In genomic region chr12:48736456-48736855, GRCh38 we compare ENCODE assay signal across 36 cellular contexts. TPM values are rescaled to one million over a fixed set of nuclear protein-coding genes. Genes with fewer than 3 reads are reported as not detected.
"Had no signal": no experiment of that assay in that cellular context is flagged by ENCODE, and none has a peak within 500 bp of the region (broad histone marks: within the 10 kb centered on the region; RNA-seq: fewer than 3 reads in every experiment).

No MANE protein-coding gene starts in this region.

- H3K4me3 Mint-ChIP-seq: activated B cell treated with CpG ODN at 0.5 μM for 24 hours; activated CD4-positive, alpha-beta memory T cell treated with anti-CD3 and anti-CD28 coated beads for 36 hours; activated CD4-positive, alpha-beta T cell treated with anti-CD3 and anti-CD28 coated beads, Interleukin-2, amount 10 ng/mL, durations not matched to agents 24 days and 14 days; activated CD8-positive, alpha-beta T cell treated with anti-CD3 and anti-CD28 coated beads for 36 hours; activated naive CD4-positive, alpha-beta T cell treated with anti-CD3 and anti-CD28 coated beads for 36 hours; activated naive CD8-positive, alpha-beta T cell treated with anti-CD3 and anti-CD28 coated beads for 36 hours; activated T-cell treated with anti-CD3 and anti-CD28 coated beads, Interleukin-2, amount 50 U/mL, for 4 hours; activated T-cell treated with anti-CD3 and anti-CD28 coated beads, Interleukin-2, amount 50 U/mL, for 72 hours; activated T-helper 1 cell treated with anti-CD3 and anti-CD28 coated beads, Interleukin-12 subunit alpha, Interleukin-12 subunit beta, Interleukin-2, Interleukin-4 antibody, amounts not matched to agents 30 ng/mL and 10 ng/mL and 1 ng/mL, durations not matched to agents 14 hours and 24 hours and 36 hours; activated T-helper 17 cell treated with anti-CD3 and anti-CD28 coated beads, Interleukin-2, amount 50 U/mL, for 72 hours; brain; central memory CD8-positive, alpha-beta T cell; T-helper 2 cell treated with Interferon-gamma antibody and Interleukin-4, amounts not matched to agents 5 μg/mL and 100 μg/mL, for 36 hours had no signal

- H3K36me3 ChIP-seq: adrenal gland, ascending aorta, cardiac muscle cell had no signal

- H3K27ac ChIP-seq: adrenal gland, ascending aorta, cardiac muscle cell, VCaP had no signal

- H3K27ac Mint-ChIP-seq: activated B cell treated with CpG ODN at 0.5 μM for 24 hours; activated CD4-positive, alpha-beta memory T cell treated with anti-CD3 and anti-CD28 coated beads for 36 hours; activated CD4-positive, alpha-beta T cell treated with anti-CD3 and anti-CD28 coated beads, Interleukin-2, amount 10 ng/mL, durations not matched to agents 24 days and 14 days; activated CD8-positive, alpha-beta T cell treated with anti-CD3 and anti-CD28 coated beads for 36 hours; activated naive CD4-positive, alpha-beta T cell treated with anti-CD3 and anti-CD28 coated beads for 36 hours; activated naive CD4-positive, alpha-beta T cell treated with anti-CD3 and anti-CD28 coated beads, Interleukin-2, amount 50 U/mL, for 72 hours; activated naive CD8-positive, alpha-beta T cell treated with anti-CD3 and anti-CD28 coated beads for 36 hours; activated T-cell treated with anti-CD3 and anti-CD28 coated beads, Interleukin-2, amount 50 U/mL, for 72 hours; activated T-helper 1 cell treated with anti-CD3 and anti-CD28 coated beads, Interleukin-12 subunit alpha, Interleukin-12 subunit beta, Interleukin-2, Interleukin-4 antibody, amounts not matched to agents 30 ng/mL and 10 ng/mL and 1 ng/mL, durations not matched to agents 14 hours and 24 hours and 36 hours; activated T-helper 17 cell treated with anti-CD3 and anti-CD28 coated beads, Interleukin-2, amount 50 U/mL, for 72 hours; brain; T-helper 2 cell treated with Interferon-gamma antibody and Interleukin-4, amounts not matched to agents 5 μg/mL and 100 μg/mL, for 36 hours had no signal

- DNase-seq: activated B cell treated with CpG ODN at 0.5 μM for 24 hours; activated CD4-positive, alpha-beta memory T cell treated with anti-CD3 and anti-CD28 coated beads for 36 hours; activated CD4-positive, alpha-beta T cell treated with anti-CD3 and anti-CD28 coated beads for 4 hours; activated CD4-positive, alpha-beta T cell treated with anti-CD3 and anti-CD28 coated beads, Interleukin-2, amount 10 ng/mL, durations not matched to agents 24 days and 14 days; activated CD4-positive, alpha-beta T cell treated with anti-CD3 and anti-CD28 coated beads, Interleukin-2, amount 50 U/mL, for 1 hour; activated CD4-positive, alpha-beta T cell treated with anti-CD3 and anti-CD28 coated beads, Interleukin-2, amount 50 U/mL, for 4 hours; activated CD4-positive, CD25-positive, alpha-beta regulatory T cell treated with anti-CD3 and anti-CD28 coated beads, Interleukin-2, amount 50 U/mL, for 72 hours; activated CD8-positive, alpha-beta memory T cell treated with anti-CD3 and anti-CD28 coated beads, Interleukin-2, amount 50 U/mL, for 4 hours; activated CD8-positive, alpha-beta T cell treated with anti-CD3 and anti-CD28 coated beads for 36 hours; activated effector memory CD4-positive, alpha-beta T cell treated with anti-CD3 and anti-CD28 coated beads, Interleukin-2, amount 50 U/mL, for 16 hours; activated gamma-delta T cell treated with Interleukin-2 at 50 U/mL for 16 hours; activated naive CD4-positive, alpha-beta T cell; activated naive CD4-positive, alpha-beta T cell treated with anti-CD3 and anti-CD28 coated beads for 36 hours; activated naive CD4-positive, alpha-beta T cell treated with anti-CD3 and anti-CD28 coated beads, Interleukin-2, amount 50 U/mL, for 16 hours; activated naive CD8-positive, alpha-beta T cell treated with anti-CD3 and anti-CD28 coated beads for 36 hours; activated T-cell treated with anti-CD3 and anti-CD28 coated beads for 4 hours; activated T-cell treated with anti-CD3 and anti-CD28 coated beads, Interleukin-2, amount 50 U/mL, for 1 hour; activated T-cell treated with anti-CD3 and anti-CD28 coated beads, Interleukin-2, amount 50 U/mL, for 4 hours; activated T-cell treated with anti-CD3 and anti-CD28 coated beads, Interleukin-2, amount 50 U/mL, for 72 hours; adrenal gland; amniotic stem cell; caudate nucleus; cerebellar nuclear complex; T-helper 2 cell; T-helper 9 cell had no signal

- H3K4me3 ChIP-seq: adrenal gland, ascending aorta, cardiac muscle cell had no signal

- H3K9me3 ChIP-seq: adrenal gland, ascending aorta had no signal

- H3K9me3 Mint-ChIP-seq: activated B cell treated with CpG ODN at 0.5 μM for 24 hours; activated CD4-positive, alpha-beta memory T cell treated with anti-CD3 and anti-CD28 coated beads for 36 hours; activated CD4-positive, alpha-beta T cell treated with anti-CD3 and anti-CD28 coated beads, Interleukin-2, amount 10 ng/mL, durations not matched to agents 24 days and 14 days; activated CD8-positive, alpha-beta T cell treated with anti-CD3 and anti-CD28 coated beads for 36 hours; activated naive CD4-positive, alpha-beta T cell treated with anti-CD3 and anti-CD28 coated beads for 36 hours; activated naive CD4-positive, alpha-beta T cell treated with anti-CD3 and anti-CD28 coated beads, Interleukin-2, amount 50 U/mL, for 72 hours; activated naive CD8-positive, alpha-beta T cell treated with anti-CD3 and anti-CD28 coated beads for 36 hours; activated T-cell treated with anti-CD3 and anti-CD28 coated beads, Interleukin-2, amount 50 U/mL, for 4 hours; activated T-cell treated with anti-CD3 and anti-CD28 coated beads, Interleukin-2, amount 50 U/mL, for 72 hours; activated T-helper 1 cell treated with anti-CD3 and anti-CD28 coated beads, Interleukin-12 subunit alpha, Interleukin-12 subunit beta, Interleukin-2, Interleukin-4 antibody, amounts not matched to agents 30 ng/mL and 10 ng/mL and 1 ng/mL, durations not matched to agents 14 hours and 24 hours and 36 hours; activated T-helper 17 cell treated with anti-CD3 and anti-CD28 coated beads, Interleukin-2, amount 50 U/mL, for 72 hours; brain; central memory CD8-positive, alpha-beta T cell; T-helper 2 cell treated with Interferon-gamma antibody and Interleukin-4, amounts not matched to agents 5 μg/mL and 100 μg/mL, for 36 hours had no signal

- H3K36me3 Mint-ChIP-seq: activated CD4-positive, alpha-beta memory T cell treated with anti-CD3 and anti-CD28 coated beads for 36 hours; activated naive CD4-positive, alpha-beta T cell treated with anti-CD3 and anti-CD28 coated beads, Interleukin-2, amount 50 U/mL, for 72 hours; activated naive CD8-positive, alpha-beta T cell treated with anti-CD3 and anti-CD28 coated beads for 36 hours; brain had no signal

- FAIRE-seq: bronchial epithelial cell, TTC549 had no signal

- H3K4me1 ChIP-seq: adrenal gland, ascending aorta had no signal

- H3K27me3 ChIP-seq: ascending aorta had no signal

- ATAC-seq: activated CD8-positive, alpha-beta T cell treated with anti-CD3 and anti-CD28 coated beads for 36 hours; activated naive CD4-positive, alpha-beta T cell treated with anti-CD3 and anti-CD28 coated beads, Interleukin-2, amount 50 U/mL, for 72 hours; activated T-cell treated with anti-CD3 and anti-CD28 coated beads, Interleukin-2, amount 50 U/mL, for 4 hours; activated T-cell treated with anti-CD3 and anti-CD28 coated beads, Interleukin-2, amount 50 U/mL, for 72 hours; activated T-helper 17 cell treated with anti-CD3 and anti-CD28 coated beads, Interleukin-2, amount 50 U/mL, for 72 hours had no signal

- H3K4me1 Mint-ChIP-seq: activated B cell treated with CpG ODN at 0.5 μM for 24 hours; activated CD4-positive, alpha-beta T cell treated with anti-CD3 and anti-CD28 coated beads, Interleukin-2, amount 10 ng/mL, durations not matched to agents 24 days and 14 days; activated naive CD8-positive, alpha-beta T cell treated with anti-CD3 and anti-CD28 coated beads for 36 hours; activated T-helper 17 cell treated with anti-CD3 and anti-CD28 coated beads, Interleukin-2, amount 50 U/mL, for 72 hours; brain; central memory CD8-positive, alpha-beta T cell had no signal

RNA-seq across cellular contexts. Expression of gene ADCY6, which starts 52.4 kb away (rescaled TPM):
- total RNA-seq: activated CD8-positive, alpha-beta T cell treated with anti-CD3 and anti-CD28 coated beads for 36 hours had no signal
